8 cellular contexts compared by ENCODE assay signal in genomic region chr4:102625232-102625930, GRCh38.
DNase-seq lines count a peak whose midpoint lies in the region; ATAC-seq and TF ChIP-seq lines count a peak whose summit lies in the region.

No MANE protein-coding gene starts in this region.

- H3K9me3 ChIP-seq in BLaER1 treated with 17β-estradiol and CSF1 and Interleukin-3, amounts not matched to agents 10 nM and 100 nM (replicated peaks in 1 of 11), result no peaks in the 10 kb centered on the region
- no peaks in the 10 kb centered on the region for H3K9me3 ChIP-seq in SJCRH30 (replicated peaks)
- H3K9me3 ChIP-seq in esophagus muscularis mucosa, result no peaks in the 10 kb centered on the region

- intact Hi-C loops in esophagus muscularis mucosa (cut with DNase I), result loop anchor here (10.0 kb wide), 2 partner anchors 199 to 249 kb away; partner anchors contain the start of gene UBE2D3

- DNase-seq in SJCRH30 (peak; percentile 49 to 61), immature natural killer cell (peak; percentile 66 to 74 (median 73)), esophagus muscularis mucosa (ENCODE audit: extremely low spot score) (no peak)
- peak; percentile 51 to 70 for DNase-seq in activated naive CD4-positive, alpha-beta T cell treated with anti-CD3 and anti-CD28 coated beads, Interleukin-2, amount 50 U/mL, for 72 hours (ENCODE audit: low spot score in 2 of 2)
- peak; percentile 48 for DNase-seq in stimulated activated naive CD4-positive, alpha-beta T cell treated with Interleukin-2 at 50 U/mL for 16 hours (lab: John Stamatoyannopoulos, UW)

- peak overlapping the region; percentile 80 to 85 for H3K27ac Mint-ChIP-seq in activated naive CD4-positive, alpha-beta T cell treated with anti-CD3 and anti-CD28 coated beads, Interleukin-2, amount 50 U/mL, for 72 hours
- H3K27ac Mint-ChIP-seq in immature natural killer cell, result peak overlapping the region in 5 of 6 donors; percentile 18 to 89 (median 65)

- no peak overlapping the region for H3K4me3 ChIP-seq in BLaER1 treated with 17β-estradiol and CSF1 and Interleukin-3, amounts not matched to agents 10 nM and 100 nM
- H3K4me3 ChIP-seq in SJCRH30, result no peak overlapping the region
- no peak overlapping the region for H3K4me3 ChIP-seq in esophagus muscularis mucosa

- H3K9me3 Mint-ChIP-seq in activated naive CD4-positive, alpha-beta T cell treated with anti-CD3 and anti-CD28 coated beads, Interleukin-2, amount 50 U/mL, for 72 hours, result no peaks in the 10 kb centered on the region
- no peaks in the 10 kb centered on the region for H3K9me3 Mint-ChIP-seq in immature natural killer cell

- no peaks in the 10 kb centered on the region for H4K20me1 ChIP-seq in BLaER1 treated with 17β-estradiol and CSF1 and Interleukin-3, amounts not matched to agents 10 nM and 100 nM

- H3K27me3 Mint-ChIP-seq in immature natural killer cell (ENCODE audit: low read depth in 3 of 3), result peaks cover 0 to 5% (median 2%) of the 10 kb centered on the region in 3 donors

- H3K36me3 ChIP-seq in BLaER1 treated with 17β-estradiol and CSF1 and Interleukin-3, amounts not matched to agents 10 nM and 100 nM, result peaks cover 0 to 9% (median under 1%) of the 10 kb centered on the region in 11 experiments; a peak in 7 of 22 replicates
- H3K36me3 ChIP-seq in SJCRH30, result no peaks in the 10 kb centered on the region
- no peaks in the 10 kb centered on the region for H3K36me3 ChIP-seq in esophagus muscularis mucosa

- H3K36me3 Mint-ChIP-seq in activated naive CD4-positive, alpha-beta T cell treated with anti-CD3 and anti-CD28 coated beads, Interleukin-2, amount 50 U/mL, for 72 hours, result no peaks in the 10 kb centered on the region
- H3K36me3 Mint-ChIP-seq in immature natural killer cell, result peaks cover 0 to 1% (median 0%) of the 10 kb centered on the region in 3 donors

- H3K4me2 ChIP-seq in BLaER1 treated with 17β-estradiol and CSF1 and Interleukin-3, amounts not matched to agents 10 nM and 100 nM, result peak overlapping the region in 10 of 11 experiments; percentile 10 to 75 (median 30); a peak in 15 of 22 replicates

- no peak for TF ChIP-seq EP300 in esophagus muscularis mucosa (IDR thresholded peaks at IDR 0.05)

- peak; percentile 96 for ATAC-seq in GM19043 (IDR thresholded peaks at IDR 0.05; ENCODE audit: low read depth, unreplicated experiment)
- peak; percentile 75 for ATAC-seq in HG03097 (IDR thresholded peaks at IDR 0.05; ENCODE audit: low FRiP score, unreplicated experiment)
- peak; percentile 63 to 71 for ATAC-seq in activated naive CD4-positive, alpha-beta T cell treated with anti-CD3 and anti-CD28 coated beads, Interleukin-2, amount 50 U/mL, for 72 hours

- peak overlapping the region in 2 of 11 experiments; percentile 35 to 45; a peak in 1 of 22 replicates for H3K9ac ChIP-seq in BLaER1 treated with 17β-estradiol and CSF1 and Interleukin-3, amounts not matched to agents 10 nM and 100 nM

- no peaks in the 10 kb centered on the region for H3K27me3 ChIP-seq in BLaER1 treated with 17β-estradiol and CSF1 and Interleukin-3, amounts not matched to agents 10 nM and 100 nM
- H3K27me3 ChIP-seq in SJCRH30 (no peaks in the 10 kb centered on the region), esophagus muscularis mucosa (no peaks in the 10 kb centered on the region)

- WGBS in esophagus muscularis mucosa, result 76% methylated on average over 3 of the region's 3 CpGs

- no peak overlapping the region; a peak in 1 of 22 replicates for H3K27ac ChIP-seq in BLaER1 treated with 17β-estradiol and CSF1 and Interleukin-3, amounts not matched to agents 10 nM and 100 nM
- no peak overlapping the region for H3K27ac ChIP-seq in SJCRH30
- H3K27ac ChIP-seq in esophagus muscularis mucosa (replicated peaks in 1 of 4), result no peak overlapping the region

- peak in 1 of 3 experiments; percentile 15 for TF ChIP-seq CTCF in esophagus muscularis mucosa (IDR thresholded peaks at IDR 0.05)

- peaks cover 13 to 19% of the 10 kb centered on the region in 2 donors for H3K4me1 Mint-ChIP-seq in immature natural killer cell

- H3K4me1 ChIP-seq in BLaER1 treated with 17β-estradiol and CSF1 and Interleukin-3, amounts not matched to agents 10 nM and 100 nM, result peaks cover 3 to 24% (median 18%) of the 10 kb centered on the region in 10 experiments; a peak in 19 of 20 replicates
- H3K4me1 ChIP-seq in SJCRH30 (peaks cover 7% of the 10 kb centered on the region; the same call in 1 of the 2 replicates), esophagus muscularis mucosa (peaks cover 0 to 8% (median 8%) of the 10 kb centered on the region in 4 donors)

- no peak for TF ChIP-seq POLR2A in esophagus muscularis mucosa (IDR thresholded peaks at IDR 0.05; ENCODE audit: low read depth)

- H3K4me3 Mint-ChIP-seq in immature natural killer cell, result peak overlapping the region in 4 of 5 donors; percentile 14 to 79 (median 42)
